Comparison of ENCODE assay signal across 21 cellular contexts in the genomic region with DNA sequence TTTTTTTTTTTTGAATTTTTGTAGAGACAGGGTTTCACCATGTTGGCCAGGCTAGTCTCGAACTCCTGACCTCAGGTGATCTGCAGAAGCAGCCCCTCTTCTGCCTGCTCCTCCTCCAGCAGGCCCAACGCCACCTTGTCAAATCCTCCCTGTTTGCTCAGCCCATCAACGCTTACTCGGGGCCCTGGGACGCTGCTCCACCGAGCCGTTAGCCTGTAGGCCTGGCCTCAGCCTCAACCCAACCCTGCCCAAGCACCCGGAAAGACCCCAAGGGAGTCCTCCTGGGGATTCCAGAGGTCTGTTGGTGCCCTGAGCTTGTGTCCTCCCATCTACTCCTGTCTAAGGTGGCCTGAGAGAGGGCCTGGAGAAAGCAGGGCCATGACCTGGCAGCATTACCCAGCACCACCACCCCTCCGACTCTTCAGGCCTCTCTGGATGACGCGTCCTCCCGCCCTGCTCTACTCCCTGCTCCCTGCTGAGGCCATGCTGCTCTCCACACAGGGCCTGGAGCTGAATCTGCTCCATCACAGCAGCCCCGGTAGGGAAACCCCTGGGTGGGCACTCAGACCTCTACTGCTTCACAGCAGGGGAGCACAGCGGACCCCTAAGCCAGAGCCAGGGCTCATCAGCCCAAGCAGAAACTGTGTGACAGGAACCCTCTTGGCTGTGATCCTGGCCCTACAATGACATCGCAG. TPM values are rescaled to one million over a fixed set of nuclear protein-coding genes. Genes with fewer than 3 reads are reported as not detected.
DNase-seq lines count a peak whose midpoint lies in the region; ATAC-seq and TF ChIP-seq lines count a peak whose summit lies in the region.
"Had no signal": no experiment of that assay in that cellular context is flagged by ENCODE, and none has a peak within 500 bp of the region (broad histone marks: within the 10 kb centered on the region; RNA-seq: fewer than 3 reads in every experiment).

No MANE protein-coding gene starts in this region.

- H3K36me3 Mint-ChIP-seq in activated naive CD4-positive, alpha-beta T cell treated with anti-CD3 and anti-CD28 coated beads, Interleukin-2, amount 50 U/mL, for 24 hours, result no peaks in the 10 kb centered on the region
- peaks cover 6 to 7% of the 10 kb centered on the region in 2 donors for H3K36me3 Mint-ChIP-seq in activated naive CD4-positive, alpha-beta T cell treated with anti-CD3 and anti-CD28 coated beads, Interleukin-2, amount 50 U/mL, for 72 hours
- peaks cover 10% of the 10 kb centered on the region for H3K36me3 Mint-ChIP-seq in nephron (ENCODE audit: low read depth)
- H3K36me3 Mint-ChIP-seq in stimulated activated effector memory CD8-positive, alpha-beta T cell treated with anti-CD3 and anti-CD28 coated beads, Interleukin-12 subunit alpha, Interleukin-12 subunit beta, amount 100 ng/mL, for 72 hours, result peaks cover 11% of the 10 kb centered on the region
- H3K36me3 Mint-ChIP-seq: activated CD4-positive, alpha-beta memory T cell treated with anti-CD3 and anti-CD28 coated beads for 36 hours had no signal

- H3K9me3 Mint-ChIP-seq in activated naive CD4-positive, alpha-beta T cell treated with anti-CD3 and anti-CD28 coated beads, Interleukin-2, amount 50 U/mL, for 24 hours, result no peaks in the 10 kb centered on the region
- no peaks in the 10 kb centered on the region for H3K9me3 Mint-ChIP-seq in activated naive CD4-positive, alpha-beta T cell treated with anti-CD3 and anti-CD28 coated beads, Interleukin-2, amount 50 U/mL, for 72 hours
- no peaks in the 10 kb centered on the region for H3K9me3 Mint-ChIP-seq in nephron
- H3K9me3 Mint-ChIP-seq in stimulated activated effector memory CD8-positive, alpha-beta T cell treated with anti-CD3 and anti-CD28 coated beads, Interleukin-12 subunit alpha, Interleukin-12 subunit beta, amount 100 ng/mL, for 72 hours, result no peaks in the 10 kb centered on the region
- H3K9me3 Mint-ChIP-seq: activated CD4-positive, alpha-beta memory T cell treated with anti-CD3 and anti-CD28 coated beads for 36 hours; activated T-cell treated with anti-CD3 and anti-CD28 coated beads, Interleukin-2, amount 50 U/mL, for 4 hours had no signal

- H3K4me1 Mint-ChIP-seq in activated naive CD4-positive, alpha-beta T cell treated with anti-CD3 and anti-CD28 coated beads, Interleukin-2, amount 50 U/mL, for 24 hours, result peaks cover 23% of the 10 kb centered on the region
- H3K4me1 Mint-ChIP-seq in nephron, result peaks cover 37% of the 10 kb centered on the region
- H3K4me1 Mint-ChIP-seq in stimulated activated effector memory CD8-positive, alpha-beta T cell treated with anti-CD3 and anti-CD28 coated beads, Interleukin-12 subunit alpha, Interleukin-12 subunit beta, amount 100 ng/mL, for 72 hours, result peaks cover 38% of the 10 kb centered on the region

- no peak overlapping the region for H3K4me3 ChIP-seq in SJCRH30
- H3K4me3 ChIP-seq: GM23248, SJSA1 had no signal

- no peak for ATAC-seq in activated naive CD4-positive, alpha-beta T cell treated with anti-CD3 and anti-CD28 coated beads, Interleukin-2, amount 50 U/mL, for 72 hours
- no peak for ATAC-seq in stimulated activated effector memory CD8-positive, alpha-beta T cell treated with anti-CD3 and anti-CD28 coated beads, Interleukin-12 subunit alpha, Interleukin-12 subunit beta, amount 100 ng/mL, for 72 hours
- ATAC-seq in HG03469 (IDR thresholded peaks at IDR 0.05; ENCODE audit: unreplicated experiment), result no peak
- ATAC-seq: activated T-cell treated with anti-CD3 and anti-CD28 coated beads, Interleukin-2, amount 50 U/mL, for 4 hours; left ventricle myocardium superior; T-helper 17 cell had no signal

- no peak for TF ChIP-seq CTCF in nephron (IDR thresholded peaks at IDR 0.05; ENCODE audit: unreplicated experiment in 3 of 3)

- H3K4me3 Mint-ChIP-seq in activated naive CD4-positive, alpha-beta T cell treated with anti-CD3 and anti-CD28 coated beads, Interleukin-2, amount 50 U/mL, for 24 hours, result no peak overlapping the region
- H3K4me3 Mint-ChIP-seq in nephron, result peak overlapping the region; percentile 25 to 95 (median 94)
- no peak overlapping the region for H3K4me3 Mint-ChIP-seq in stimulated activated effector memory CD8-positive, alpha-beta T cell treated with anti-CD3 and anti-CD28 coated beads, Interleukin-12 subunit alpha, Interleukin-12 subunit beta, amount 100 ng/mL, for 72 hours
- H3K4me3 Mint-ChIP-seq: activated CD4-positive, alpha-beta memory T cell treated with anti-CD3 and anti-CD28 coated beads for 36 hours; activated T-cell treated with anti-CD3 and anti-CD28 coated beads, Interleukin-2, amount 50 U/mL, for 4 hours; T-helper 17 cell had no signal

- H3K4me1 ChIP-seq in SJCRH30, result peaks cover 22% of the 10 kb centered on the region

- H3K27me3 ChIP-seq in SJCRH30, result no peaks in the 10 kb centered on the region
- H3K27me3 ChIP-seq: SJSA1 had no signal

- no peak for DNase-seq in activated naive CD4-positive, alpha-beta T cell treated with anti-CD3 and anti-CD28 coated beads, Interleukin-2, amount 50 U/mL, for 72 hours (ENCODE audit: low spot score in 2 of 2)
- DNase-seq in SJCRH30 (no peak), GM19240 (ENCODE audit: insufficient read length, low spot score) (no peak)
- no peak for DNase-seq in stimulated activated effector memory CD8-positive, alpha-beta T cell treated with anti-CD3 and anti-CD28 coated beads, Interleukin-12 subunit alpha, Interleukin-12 subunit beta, amount 100 ng/mL, for 72 hours (ENCODE audit: low spot score in 2 of 2)
- DNase-seq in activated CD4-positive, alpha-beta T cell treated with anti-CD3 and anti-CD28 coated beads, Interleukin-2, amount 50 U/mL, for 48 hours, result no peak
- DNase-seq: activated CD4-positive, alpha-beta memory T cell treated with anti-CD3 and anti-CD28 coated beads for 36 hours; activated naive CD4-positive, alpha-beta T cell treated with anti-CD3 and anti-CD28 coated beads, Interleukin-2, amount 50 U/mL, for 16 hours; activated T-cell treated with anti-CD3 and anti-CD28 coated beads, Interleukin-2, amount 50 U/mL, for 4 hours; DMS153; GF-D8; left ventricle myocardium superior; NCI-H187 treated with DMSO at 0.1 percent for 48 hours; NCI-H345; stimulated activated CD8-positive, alpha-beta memory T cell treated with anti-CD3 and anti-CD28 coated beads, Interleukin-4, amount 100 ng/mL, for 48 hours; T-helper 17 cell had no signal

- no peaks in the 10 kb centered on the region for H3K9me3 ChIP-seq in SJCRH30 (replicated peaks)
- H3K9me3 ChIP-seq: SJSA1 had no signal

- H3K36me3 ChIP-seq in SJCRH30, result peaks cover 24% of the 10 kb centered on the region

- peak overlapping the region; percentile 51 for H3K27ac Mint-ChIP-seq in activated naive CD4-positive, alpha-beta T cell treated with anti-CD3 and anti-CD28 coated beads, Interleukin-2, amount 50 U/mL, for 24 hours
- H3K27ac Mint-ChIP-seq in activated naive CD4-positive, alpha-beta T cell treated with anti-CD3 and anti-CD28 coated beads, Interleukin-2, amount 50 U/mL, for 72 hours, result peak overlapping the region in 1 of 2 donors; percentile 66
- H3K27ac Mint-ChIP-seq in nephron, result peak overlapping the region in 1 of 3 experiments; percentile 53
- H3K27ac Mint-ChIP-seq in stimulated activated effector memory CD8-positive, alpha-beta T cell treated with anti-CD3 and anti-CD28 coated beads, Interleukin-12 subunit alpha, Interleukin-12 subunit beta, amount 100 ng/mL, for 72 hours, result peak overlapping the region; percentile 81
- H3K27ac Mint-ChIP-seq: activated CD4-positive, alpha-beta memory T cell treated with anti-CD3 and anti-CD28 coated beads for 36 hours; T-helper 17 cell had no signal

- no peaks in the 10 kb centered on the region for H3K27me3 Mint-ChIP-seq in activated naive CD4-positive, alpha-beta T cell treated with anti-CD3 and anti-CD28 coated beads, Interleukin-2, amount 50 U/mL, for 24 hours
- peaks cover 4% of the 10 kb centered on the region for H3K27me3 Mint-ChIP-seq in nephron (ENCODE audit: low read depth)
- H3K27me3 Mint-ChIP-seq: activated CD4-positive, alpha-beta memory T cell treated with anti-CD3 and anti-CD28 coated beads for 36 hours; T-helper 17 cell had no signal

- H3K27ac ChIP-seq in SJCRH30, result peak overlapping the region; percentile 54
- H3K27ac ChIP-seq: GM23248, KMS-11, SJSA1 had no signal

RNA-seq across cellular contexts. Expression of gene STK25, which starts 3.2 kb away (rescaled TPM):
- 10 to 100 TPM; 35.3 to 95.5 TPM for total RNA-seq in activated naive CD4-positive, alpha-beta T cell treated with anti-CD3 and anti-CD28 coated beads, Interleukin-2, amount 50 U/mL, for 72 hours
- 132 and 171 TPM in 2 replicates for total RNA-seq in SJCRH30 (2014; rRNA removed; shearing (Covaris generic))

RNA-seq across cellular contexts. Expression of gene BOK, which starts 53.3 kb away (rescaled TPM):
- total RNA-seq in activated naive CD4-positive, alpha-beta T cell treated with anti-CD3 and anti-CD28 coated beads, Interleukin-2, amount 50 U/mL, for 72 hours, result under 1 TPM in 1 of 2 donors, not detected in 1; 0.35 TPM
- 6.6 and 7.3 TPM in 2 replicates for total RNA-seq in SJCRH30 (2014; rRNA removed; shearing (Covaris generic))
- total RNA-seq: T-helper 17 cell had no signal

Comparison
In these comparisons a context has a peak if more than half of its experiments do, and no peak if none do; other contexts are left out.
1. H3K4me3 Mint-ChIP-seq: peak in nephron (3 of 3); none in activated naive CD4-positive, alpha-beta T cell treated with anti-CD3 and anti-CD28 coated beads, Interleukin-2, amount 50 U/mL, for 24 hours (single experiment) and stimulated activated effector memory CD8-positive, alpha-beta T cell treated with anti-CD3 and anti-CD28 coated beads, Interleukin-12 subunit alpha, Interleukin-12 subunit beta, amount 100 ng/mL, for 72 hours (single experiment).